In genomic region chr9:63781817-63782439, GRCh38 we compare ENCODE assay signal across 8 cellular contexts.
A peak's percentile ranks its signal among the peaks of the same experiment; 100 is the strongest.
DNase-seq lines count a peak whose midpoint lies in the region; ATAC-seq and TF ChIP-seq lines count a peak whose summit lies in the region.
"Not testable (repeated sequence)": the region's sequence is repeated elsewhere in the genome, so short reads cannot be mapped to it uniquely, and the experiment has no call there.

No MANE protein-coding gene starts in this region.

- H3K27ac ChIP-seq in left ventricle myocardium inferior (replicated peaks); upper lobe of right lung: not testable (repeated sequence)

- not testable (repeated sequence) for H3K27me3 Mint-ChIP-seq in activated B cell treated with CpG ODN at 0.5 μM for 24 hours

- not testable (repeated sequence) for H3K27ac Mint-ChIP-seq in activated B cell treated with CpG ODN at 0.5 μM for 24 hours

- not testable (repeated sequence) for H3K9me3 ChIP-seq in left ventricle myocardium inferior (replicated peaks); upper lobe of right lung

- DNase-seq in activated B cell treated with CpG ODN at 0.5 μM for 24 hours, left ventricle myocardium inferior: not testable (repeated sequence)
- DNase-seq in upper lobe of right lung: peak; percentile 51

- ATAC-seq in GM18519 (IDR thresholded peaks at IDR 0.05; ENCODE audit: low FRiP score, unreplicated experiment) (peak; percentile 18), GM19467 (IDR thresholded peaks at IDR 0.05; ENCODE audit: unreplicated experiment) (peak; percentile 25), GM21786 (IDR thresholded peaks at IDR 0.05; ENCODE audit: unreplicated experiment) (peak; percentile 30), HG02973 (IDR thresholded peaks at IDR 0.05; ENCODE audit: unreplicated experiment) (peak; percentile 46), HG03354 (IDR thresholded peaks at IDR 0.05; ENCODE audit: poor library complexity, severe bottlenecking, unreplicated experiment) (peak; percentile 25), activated B cell treated with CpG ODN at 0.5 μM for 24 hours (ENCODE audit: low read depth) (peak; percentile 26)
- ATAC-seq in upper lobe of right lung: not testable (repeated sequence)

- not testable (repeated sequence) for H3K36me3 ChIP-seq in left ventricle myocardium inferior, upper lobe of right lung

- not testable (repeated sequence) for H3K27me3 ChIP-seq in left ventricle myocardium inferior (ENCODE audit: low read depth); upper lobe of right lung

- H3K36me3 Mint-ChIP-seq in activated B cell treated with CpG ODN at 0.5 μM for 24 hours (ENCODE audit: low read depth): not testable (repeated sequence)

- not testable (repeated sequence) for H3K9me3 Mint-ChIP-seq in activated B cell treated with CpG ODN at 0.5 μM for 24 hours

- H3K4me1 ChIP-seq in left ventricle myocardium inferior, upper lobe of right lung: not testable (repeated sequence)

- CTCF ChIA-PET in activated B cell treated with CpG ODN at 0.5 μM for 24 hours (lab: Charles Lee): not testable (repeated sequence)

- not testable (repeated sequence) for TF ChIP-seq CTCF in activated B cell treated with CpG ODN at 0.5 μM for 24 hours (IDR thresholded peaks at IDR 0.05); left ventricle myocardium inferior (IDR thresholded peaks at IDR 0.05; ENCODE audit: borderline replicate concordance); upper lobe of right lung (IDR thresholded peaks at IDR 0.05)

- not testable (repeated sequence) for H3K4me1 Mint-ChIP-seq in activated B cell treated with CpG ODN at 0.5 μM for 24 hours

- POLR2A ChIA-PET in activated B cell treated with CpG ODN at 0.5 μM for 24 hours (lab: Charles Lee): not testable (repeated sequence)

- not testable (repeated sequence) for H3K4me3 Mint-ChIP-seq in activated B cell treated with CpG ODN at 0.5 μM for 24 hours

- intact Hi-C loops in activated B cell treated with CpG ODN at 0.5 μM for 24 hours (cut with micrococcal nuclease); left ventricle myocardium inferior (cut with micrococcal nuclease); upper lobe of right lung (cut with DNase I): not testable (repeated sequence)

- peak overlapping the region; percentile 35 for H3K4me3 ChIP-seq in left ventricle myocardium inferior
- not testable (repeated sequence) for H3K4me3 ChIP-seq in upper lobe of right lung
